ENCODE assay signal across 20 cellular contexts in genomic region chr2:27186613-27187345, GRCh38. TPM values are rescaled to one million over a fixed set of nuclear protein-coding genes. Genes with fewer than 3 reads are reported as not detected.
"Had no signal": no experiment of that assay in that cellular context is flagged by ENCODE, and none has a peak within 500 bp of the region (broad histone marks: within the 10 kb centered on the region; RNA-seq: fewer than 3 reads in every experiment).

No MANE protein-coding gene starts in this region.

- H3K4me1 ChIP-seq: neural progenitor cell had no signal

- FAIRE-seq: TTC549 had no signal

- H3K4me2 ChIP-seq: neural progenitor cell had no signal

- H3K27ac ChIP-seq: neural progenitor cell had no signal

- DNase-seq: activated CD4-positive, alpha-beta T cell treated with anti-CD3 and anti-CD28 coated beads, Interleukin-2, amount 50 U/mL, for 4 hours; activated effector memory CD4-positive, alpha-beta T cell treated with anti-CD3 and anti-CD28 coated beads, Interleukin-2, amount 50 U/mL, for 16 hours; activated T-cell treated with anti-CD3 and anti-CD28 coated beads, Interleukin-2, amount 50 U/mL, for 72 hours; effector CD8-positive, alpha-beta T cell; heart right ventricle; mesenchymal stem cell; mucosa of descending colon; naive thymus-derived CD4-positive, alpha-beta T cell; ovary; stimulated activated CD8-positive, alpha-beta memory T cell treated with anti-CD3 and anti-CD28 coated beads, Interleukin-4, amount 100 ng/mL, for 48 hours; stimulated activated naive CD4-positive, alpha-beta T cell; T-helper 2 cell had no signal

- H3K36me3 ChIP-seq: heart right ventricle, neural progenitor cell, ovary had no signal

- H3K4me3 ChIP-seq: heart right ventricle, mucosa of descending colon, neural progenitor cell, ovary had no signal

- H3K27me3 ChIP-seq: neural progenitor cell, ovary had no signal

- H2AFZ ChIP-seq: neural progenitor cell had no signal

- H3K9ac ChIP-seq: neural progenitor cell had no signal

- ATAC-seq: activated naive CD4-positive, alpha-beta T cell treated with anti-CD3 and anti-CD28 coated beads, Interleukin-2, amount 50 U/mL, for 72 hours; activated T-cell treated with anti-CD3 and anti-CD28 coated beads, Interleukin-2, amount 50 U/mL, for 72 hours; esophagus mucosa; heart right ventricle; naive thymus-derived CD4-positive, alpha-beta T cell had no signal

- H3K9me3 ChIP-seq: heart right ventricle, mucosa of descending colon, ovary had no signal

RNA-seq across cellular contexts. Expression of gene TCF23, which starts 38.0 kb away (rescaled TPM):
- total RNA-seq: activated CD8-positive, alpha-beta memory T cell treated with anti-CD3 and anti-CD28 coated beads for 36 hours; activated T-cell treated with anti-CD3 and anti-CD28 coated beads, Interleukin-2, amount 50 U/mL, for 72 hours; cerebellum; esophagus mucosa; lower leg skin; naive thymus-derived CD4-positive, alpha-beta T cell had no signal
- polyA plus RNA-seq: naive thymus-derived CD4-positive, alpha-beta T cell had no signal

RNA-seq across cellular contexts. Expression of gene PRR30, which starts 47.6 kb away (rescaled TPM):
- total RNA-seq: activated CD8-positive, alpha-beta memory T cell treated with anti-CD3 and anti-CD28 coated beads for 36 hours; activated naive CD4-positive, alpha-beta T cell treated with anti-CD3 and anti-CD28 coated beads, Interleukin-2, amount 50 U/mL, for 72 hours; activated T-cell treated with anti-CD3 and anti-CD28 coated beads, Interleukin-2, amount 50 U/mL, for 72 hours; cerebellum; esophagus mucosa; heart right ventricle; lower leg skin; mucosa of descending colon; naive thymus-derived CD4-positive, alpha-beta T cell; ovary; subcutaneous adipose tissue had no signal
- polyA plus RNA-seq: heart right ventricle; naive thymus-derived CD4-positive, alpha-beta T cell; ovary had no signal
